Comparison of ENCODE assay signal across 16 cellular contexts in the genomic region with DNA sequence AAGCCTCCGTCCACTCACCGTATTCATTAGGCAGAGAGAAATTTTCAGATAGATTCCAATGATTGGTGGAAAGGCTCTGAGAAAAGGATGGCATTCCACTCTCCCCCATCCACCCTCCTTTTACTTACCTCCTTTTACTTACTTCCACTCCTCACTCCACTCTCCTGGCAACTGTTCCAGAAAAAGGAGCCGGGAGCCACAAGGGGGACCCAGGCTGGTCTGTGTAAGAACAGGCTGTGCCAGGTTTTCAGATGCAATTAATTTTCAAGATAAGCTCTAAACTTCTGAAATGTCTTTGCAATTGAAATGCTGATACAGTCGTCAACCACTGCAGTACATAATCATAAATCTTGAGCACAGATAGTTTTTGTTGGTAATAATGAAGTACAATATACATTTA.
DNase-seq lines count a peak whose midpoint lies in the region; ATAC-seq and TF ChIP-seq lines count a peak whose summit lies in the region.
"Had no signal": no experiment of that assay in that cellular context is flagged by ENCODE, and none has a peak within 500 bp of the region (broad histone marks: within the 10 kb centered on the region; RNA-seq: fewer than 3 reads in every experiment).

No MANE protein-coding gene starts in this region.

- H3K36me3 ChIP-seq in cardiac muscle cell (no peaks in the 10 kb centered on the region), right atrium auricular region (no peaks in the 10 kb centered on the region), thyroid gland (no peaks in the 10 kb centered on the region)
- H3K36me3 ChIP-seq: suprapubic skin had no signal

- ATAC-seq in natural killer cell treated with Interleukin-12 subunit alpha and Interleukin-12 subunit beta and Interleukin-15 and Interleukin-18, amount 100 ng/mL, for 72 hours = no peak
- ATAC-seq in GM18868 (IDR thresholded peaks at IDR 0.05; ENCODE audit: unreplicated experiment) = no peak
- ATAC-seq: mucosa of descending colon had no signal

- H3K4me1 ChIP-seq in cardiac muscle cell (ENCODE audit: low read depth) (peaks cover 2% of the 10 kb centered on the region), right atrium auricular region (no peaks in the 10 kb centered on the region), thyroid gland (peaks cover 0 to 12% of the 10 kb centered on the region in 2 donors)
- H3K4me1 ChIP-seq: suprapubic skin had no signal

- no peaks in the 10 kb centered on the region for H3K9me3 ChIP-seq in cardiac muscle cell (ENCODE audit: low read depth)
- H3K9me3 ChIP-seq in right atrium auricular region = no peaks in the 10 kb centered on the region
- no peaks in the 10 kb centered on the region for H3K9me3 ChIP-seq in thyroid gland
- H3K9me3 ChIP-seq: mucosa of descending colon, suprapubic skin had no signal

- no peaks in the 10 kb centered on the region for H3K9me3 Mint-ChIP-seq in natural killer cell treated with Interleukin-12 subunit alpha and Interleukin-12 subunit beta and Interleukin-15 and Interleukin-18, amount 100 ng/mL, for 72 hours
- H3K9me3 Mint-ChIP-seq: T-helper 1 cell treated with Interleukin-12 subunit alpha and Interleukin-12 subunit beta and Interleukin-4 antibody, amounts not matched to agents 30 μg/mL and 1 μg/mL, for 36 hours had no signal

- no peak overlapping the region for H3K4me3 Mint-ChIP-seq in natural killer cell treated with Interleukin-12 subunit alpha and Interleukin-12 subunit beta and Interleukin-15 and Interleukin-18, amount 100 ng/mL, for 72 hours
- H3K4me3 Mint-ChIP-seq: T-helper 1 cell treated with Interleukin-12 subunit alpha and Interleukin-12 subunit beta and Interleukin-4 antibody, amounts not matched to agents 30 μg/mL and 1 μg/mL, for 36 hours had no signal

- peaks cover 11 to 19% of the 10 kb centered on the region in 2 donors for H3K27me3 Mint-ChIP-seq in natural killer cell treated with Interleukin-12 subunit alpha and Interleukin-12 subunit beta and Interleukin-15 and Interleukin-18, amount 100 ng/mL, for 72 hours

- no peak overlapping the region for H3K27ac Mint-ChIP-seq in natural killer cell treated with Interleukin-12 subunit alpha and Interleukin-12 subunit beta and Interleukin-15 and Interleukin-18, amount 100 ng/mL, for 72 hours
- H3K27ac Mint-ChIP-seq: T-helper 1 cell treated with Interleukin-12 subunit alpha and Interleukin-12 subunit beta and Interleukin-4 antibody, amounts not matched to agents 30 μg/mL and 1 μg/mL, for 36 hours had no signal

- TF ChIP-seq CTCF in cardiac muscle cell (IDR thresholded peaks at IDR 0.05; ENCODE audit: low read depth, low read length) (peak; percentile 28), right atrium auricular region (IDR thresholded peaks at IDR 0.05) (no peak), fibroblast of pulmonary artery (IDR thresholded peaks at IDR 0.05; ENCODE audit: low read length, missing control alignments) (peak; percentile 15), thyroid gland (IDR thresholded peaks at IDR 0.05) (peak in 3 of 6 experiments; percentile 25 to 32 (median 27))

- intact Hi-C loops in thyroid gland (cut with DNase I) = no loop called here

- H3K27me3 ChIP-seq in cardiac muscle cell (no peaks in the 10 kb centered on the region), right atrium auricular region (no peaks in the 10 kb centered on the region), thyroid gland (no peaks in the 10 kb centered on the region)
- H3K27me3 ChIP-seq: suprapubic skin had no signal

- DNase-seq in cardiac muscle cell (ENCODE audit: low read depth in 1 of 2, low spot score in 1 of 2) = peak; percentile 12 to 35
- DNase-seq in right atrium auricular region (ENCODE audit: low spot score) = no peak
- peak; percentile 26 for DNase-seq in NCI-H82 (lab: John Stamatoyannopoulos, UW)
- peak; percentile 13 for DNase-seq in fibroblast of pulmonary artery (ENCODE audit: low read depth)
- peak; percentile 45 to 56 for DNase-seq in thyroid gland
- DNase-seq in natural killer cell treated with Interleukin-12 subunit alpha and Interleukin-12 subunit beta and Interleukin-15 and Interleukin-18, amount 100 ng/mL, for 72 hours (ENCODE audit: low spot score) = no peak
- no peak for DNase-seq in NCI-H128 (lab: John Stamatoyannopoulos, UW; ENCODE audit: unreplicated experiment)
- DNase-seq: activated CD4-positive, alpha-beta T cell treated with anti-CD3 and anti-CD28 coated beads, Interleukin-2, amount 50 U/mL, for 1 hour; DMS79; mucosa of descending colon; NCI-H1092 treated with DMSO at 0.1 percent for 48 hours; NCI-H510A treated with DMSO at 0.1 percent for 48 hours; posterior cingulate gyrus had no signal

- 24 to 39% methylated on average over 4 of the region's 4 CpGs for WGBS in thyroid gland, 2 donors

- H3K4me3 ChIP-seq in cardiac muscle cell (no peak overlapping the region), right atrium auricular region (no peak overlapping the region), fibroblast of pulmonary artery (replicated peaks; ENCODE audit: low read depth, low read length) (no peak overlapping the region), thyroid gland (replicated peaks in 1 of 3) (no peak overlapping the region)
- H3K4me3 ChIP-seq: mucosa of descending colon, suprapubic skin had no signal

- H3K27ac ChIP-seq in cardiac muscle cell (no peak overlapping the region), right atrium auricular region (no peak overlapping the region), thyroid gland (peak overlapping the region in 1 of 3 donors; percentile 18)
- H3K27ac ChIP-seq: suprapubic skin had no signal

- no peak for TF ChIP-seq POLR2A in thyroid gland (IDR thresholded peaks at IDR 0.05)

- peaks cover 5 to 10% of the 10 kb centered on the region in 2 donors for H3K4me1 Mint-ChIP-seq in natural killer cell treated with Interleukin-12 subunit alpha and Interleukin-12 subunit beta and Interleukin-15 and Interleukin-18, amount 100 ng/mL, for 72 hours (ENCODE audit: low read depth in 2 of 2)

- H3K36me3 Mint-ChIP-seq in natural killer cell treated with Interleukin-12 subunit alpha and Interleukin-12 subunit beta and Interleukin-15 and Interleukin-18, amount 100 ng/mL, for 72 hours = no peaks in the 10 kb centered on the region

Comparison
In these comparisons a context has a peak if more than half of its experiments do, and no peak if none do; other contexts are left out.
1. DNase-seq: peak in cardiac muscle cell (2 of 2), NCI-H82 (single experiment), fibroblast of pulmonary artery (single experiment) and thyroid gland (2 of 2); none in right atrium auricular region (single experiment), natural killer cell treated with Interleukin-12 subunit alpha and Interleukin-12 subunit beta and Interleukin-15 and Interleukin-18, amount 100 ng/mL, for 72 hours (single experiment) and NCI-H128 (single experiment).
2. CTCF ChIP-seq: peak in cardiac muscle cell (single experiment) and fibroblast of pulmonary artery (single experiment); none in right atrium auricular region (0 of 2).